In genomic region chr1:74083128-74083527, GRCh38 we compare ENCODE assay signal across 17 cellular contexts.
A peak's percentile ranks its signal among the peaks of the same experiment; 100 is the strongest.
DNase-seq lines count a peak whose midpoint lies in the region; ATAC-seq, FAIRE-seq and TF ChIP-seq lines count a peak whose summit lies in the region.
"Had no signal": no experiment of that assay in that cellular context is flagged by ENCODE, and none has a peak within 500 bp of the region (broad histone marks: within the 10 kb centered on the region; RNA-seq: fewer than 3 reads in every experiment).

No MANE protein-coding gene starts in this region.

- in situ Hi-C loops in HepG2 (cut with HindIII; ENCODE audit: extremely low pct_ligation_motif_present, low pct_unique_long_range_greater_than_20kb), result no loop called here

- WGBS in right lobe of liver (ENCODE audit: insufficient coverage, low coverage, low lambda C conversion rate, missing lambda C conversion rate), result 44% methylated on average over 1 of the region's 1 CpG
- 0% methylated on average over 1 of the region's 1 CpG for WGBS in HepG2 (ENCODE audit: low lambda C conversion rate)

- no peak overlapping the region for H3K9ac ChIP-seq in HepG2 (ENCODE audit: insufficient read depth, low read depth, low read length)
- H3K9ac ChIP-seq: BLaER1 had no signal

- H3K4me2 ChIP-seq in HepG2 (ENCODE audit: low read depth, low read length), result no peak overlapping the region
- H3K4me2 ChIP-seq: A549, BLaER1 had no signal

- DNase-seq in right lobe of liver (no peak), HepG2 (ENCODE audit: low spot score) (no peak), kidney epithelial cell (ENCODE audit: low read depth) (peak; percentile 25), left lobe of liver (ENCODE audit: low spot score) (no peak), OCI-M2 (lab: John Stamatoyannopoulos, UW; ENCODE audit: unreplicated experiment) (no peak), breast epithelium (ENCODE audit: low spot score in 2 of 2) (no peak), HT-29 (ENCODE audit: low spot score) (no peak)
- DNase-seq: Calu3; CD4-positive, alpha-beta memory T cell; DMS79 treated with DMSO at 0.1 percent for 48 hours; GF-D8; H9; IMR-90 had no signal

- no peak for FAIRE-seq in HepG2 (lab: Jason Lieb, UNC)
- FAIRE-seq: A549, H1 had no signal

- TF ChIP-seq RAD21 in HepG2 (CRISPR knock-in tag; IDR thresholded peaks at IDR 0.05), result no peak

- CTCF ChIA-PET in HepG2 (lab: Yijun Ruan, JAX; ENCODE audit: low intra/inter-chr PET ratio, low total read pairs), result no interaction called here

- intact Hi-C loops in right lobe of liver (cut with DNase I), result no loop called here
- intact Hi-C loops in HepG2 (cut with micrococcal nuclease; ENCODE audit: unreplicated experiment), result no loop called here
- intact Hi-C loops in breast epithelium (cut with DNase I; ENCODE audit: low total_unique reads), result no loop called here

- H3K36me3 ChIP-seq in right lobe of liver (no peaks in the 10 kb centered on the region), HepG2 (replicated peaks in 1 of 2; ENCODE audit: control insufficient read depth in 1 of 2, insufficient read depth in 2 of 2, low read length in 2 of 2) (no peaks in the 10 kb centered on the region), kidney epithelial cell (ENCODE audit: control insufficient read depth, insufficient read depth, low read length) (no peaks in the 10 kb centered on the region), breast epithelium (no peaks in the 10 kb centered on the region)
- H3K36me3 ChIP-seq: BLaER1 had no signal

- H4K20me1 ChIP-seq in HepG2 (ENCODE audit: insufficient read depth, low read length), result no peaks in the 10 kb centered on the region
- H4K20me1 ChIP-seq: BLaER1 had no signal

- no peaks in the 10 kb centered on the region for H3K9me3 ChIP-seq in right lobe of liver
- no peaks in the 10 kb centered on the region; the same call in 1 of the 2 replicates for H3K9me3 ChIP-seq in HepG2 (ENCODE audit: low read length)
- no peaks in the 10 kb centered on the region for H3K9me3 ChIP-seq in breast epithelium
- H3K9me3 ChIP-seq: A549, BLaER1 had no signal

- TF ChIP-seq POLR2A in right lobe of liver (IDR thresholded peaks at IDR 0.05) (no peak), HepG2 (IDR thresholded peaks at IDR 0.05; ENCODE audit: insufficient read depth in 1 of 2, low read depth in 2 of 2, low read length in 2 of 2) (no peak), breast epithelium (IDR thresholded peaks at IDR 0.05) (no peak)

- ATAC-seq in right lobe of liver, result peak in 3 of 4 donors; percentile 39 to 49 (median 42)
- no peak for ATAC-seq in HepG2
- peak; percentile 66 for ATAC-seq in left lobe of liver
- ATAC-seq: A549 had no signal

- H3K27me3 ChIP-seq in right lobe of liver (no peaks in the 10 kb centered on the region), HepG2 (ENCODE audit: control insufficient read depth in 1 of 2, insufficient read depth in 2 of 2, low read length in 2 of 2) (no peaks in the 10 kb centered on the region), kidney epithelial cell (ENCODE audit: control insufficient read depth, insufficient read depth, low read length) (no peaks in the 10 kb centered on the region), breast epithelium (no peaks in the 10 kb centered on the region)
- H3K27me3 ChIP-seq: BLaER1 had no signal

- H3K4me3 ChIP-seq in right lobe of liver (no peak overlapping the region), HepG2 (replicated peaks in 1 of 3; ENCODE audit: insufficient read depth in 1 of 3, low read depth in 2 of 3, low read length in 3 of 3) (no peak overlapping the region), kidney epithelial cell (ENCODE audit: low read depth, low read length) (no peak overlapping the region), breast epithelium (no peak overlapping the region)
- H3K4me3 ChIP-seq: A549, BLaER1 had no signal

- POLR2A ChIA-PET in HepG2 (lab: Yijun Ruan, JAX), result no interaction called here

- TF ChIP-seq CTCF in right lobe of liver (IDR thresholded peaks at IDR 0.05) (no peak), HepG2 (CRISPR knock-in tag; IDR thresholded peaks at IDR 0.05) (no peak), kidney epithelial cell (IDR thresholded peaks at IDR 0.05; ENCODE audit: insufficient read depth, low read length, poor library complexity, severe bottlenecking) (no peak), breast epithelium (IDR thresholded peaks at IDR 0.05) (no peak)

- TF ChIP-seq EP300 in HepG2 (IDR thresholded peaks at IDR 0.05; ENCODE audit: low read depth in 2 of 2, low read length in 2 of 2) (no peak), HepG2 (CRISPR knock-in tag; IDR thresholded peaks at IDR 0.05; ENCODE audit: borderline replicate concordance) (no peak)

- no peak overlapping the region for H2AFZ ChIP-seq in HepG2 (ENCODE audit: low read length)

- BruUV-seq in HepG2 (replicated peaks; lab: Mats Ljungman, UMichigan), result no TSS peak

- H3K4me1 ChIP-seq in right lobe of liver (no peaks in the 10 kb centered on the region), HepG2 (ENCODE audit: insufficient read depth, low read length) (no peaks in the 10 kb centered on the region), breast epithelium (no peaks in the 10 kb centered on the region)
- H3K4me1 ChIP-seq: A549, BLaER1 had no signal

- H3K27ac ChIP-seq in right lobe of liver (no peak overlapping the region), HepG2 (ENCODE audit: extremely low read length, insufficient read depth, low read length) (no peak overlapping the region), breast epithelium (no peak overlapping the region)
- H3K27ac ChIP-seq: 22Rv1, A549, BLaER1 had no signal

- no peaks in the 10 kb centered on the region for H3K79me2 ChIP-seq in HepG2 (ENCODE audit: insufficient read depth, low read length)

TF ChIP-seq in HepG2, 621 proteins besides CTCF, POLR2A, EP300 and RAD21 (continues in another document):
- TF ChIP-seq PLSCR1 (CRISPR knock-in tag; IDR thresholded peaks at IDR 0.05; ENCODE audit: borderline replicate concordance) (no peak), ZNF260 (CRISPR knock-in tag; IDR thresholded peaks at IDR 0.05; ENCODE audit: borderline replicate concordance, low read depth) (no peak), WIZ (CRISPR knock-in tag; IDR thresholded peaks at IDR 0.05) (no peak), ZNF256 (CRISPR knock-in tag; conservative IDR thresholded peaks at IDR 0.05) (no peak), SETDB1 (CRISPR knock-in tag; IDR thresholded peaks at IDR 0.05; ENCODE audit: borderline replicate concordance) (no peak), ZFP82 (CRISPR knock-in tag; IDR thresholded peaks at IDR 0.05; ENCODE audit: borderline replicate concordance) (no peak), HIVEP1 (CRISPR knock-in tag; IDR thresholded peaks at IDR 0.05) (no peak), CHD2 (IDR thresholded peaks at IDR 0.05; ENCODE audit: low read depth, low read length) (no peak), ZNF329 (CRISPR knock-in tag; IDR thresholded peaks at IDR 0.05; ENCODE audit: low read depth) (no peak), SALL1 (CRISPR knock-in tag; IDR thresholded peaks at IDR 0.05) (no peak), ZNF687 (CRISPR knock-in tag; IDR thresholded peaks at IDR 0.05) (no peak), PBX3 (CRISPR knock-in tag; IDR thresholded peaks at IDR 0.05; ENCODE audit: borderline replicate concordance) (no peak), IRF2 (CRISPR knock-in tag; IDR thresholded peaks at IDR 0.05) (no peak), ZNF317 (CRISPR knock-in tag; IDR thresholded peaks at IDR 0.05) (no peak), KDM6A (CRISPR knock-in tag; IDR thresholded peaks at IDR 0.05; ENCODE audit: low read depth) (no peak), MLLT10 (CRISPR knock-in tag; IDR thresholded peaks at IDR 0.05) (no peak), HOXA9 (CRISPR knock-in tag; IDR thresholded peaks at IDR 0.05; ENCODE audit: borderline replicate concordance) (no peak)
